In the genomic region with DNA sequence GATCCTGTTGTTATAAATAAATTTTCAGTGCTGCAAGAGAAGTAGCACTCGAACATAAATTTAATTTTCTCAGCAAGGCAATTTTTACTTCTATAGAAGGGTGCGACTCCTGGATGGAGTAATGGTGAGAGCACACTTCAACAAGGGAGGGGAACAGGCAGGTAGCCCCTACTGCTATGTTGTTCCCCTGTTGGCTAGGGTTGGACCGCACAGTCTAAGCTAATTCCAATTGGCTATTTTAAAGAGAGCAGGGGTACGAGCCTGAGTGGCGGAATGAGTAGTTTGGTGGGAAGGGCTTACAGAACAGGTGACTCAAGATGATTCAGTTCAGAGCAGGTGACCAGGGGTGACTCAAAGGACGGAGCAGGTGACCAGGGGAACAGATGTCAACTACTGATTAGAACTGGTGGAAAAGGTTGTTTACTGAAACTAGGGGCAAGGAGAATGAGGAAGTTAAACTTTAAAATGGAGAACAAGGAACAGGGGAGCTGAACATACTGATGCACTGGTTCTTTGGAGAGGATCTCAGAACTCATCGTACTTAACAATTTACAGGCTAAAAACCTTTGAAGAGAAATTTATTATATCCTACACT, we compare ENCODE assay signal across 1 cellular context.
A peak's percentile ranks its signal among the peaks of the same experiment; 100 is the strongest.
TF ChIP-seq lines count a peak whose summit lies in the region.

No MANE protein-coding gene starts in this region.

TF ChIP-seq in K562, 482 proteins besides CTCF, POLR2A, EP300 and RAD21 (continued from another document):
- TF ChIP-seq TBL1XR1 (IDR thresholded peaks at IDR 0.05; ENCODE audit: low read length in 2 of 2), result peak in 1 of 2 experiments; percentile 43; a peak in 1 of 4 replicates
- peak; percentile 99 for TF ChIP-seq JUN (IDR thresholded peaks at IDR 0.05; ENCODE audit: borderline replicate concordance, low read depth, low read length)
- TF ChIP-seq JUN (CRISPR knock-in tag; IDR thresholded peaks at IDR 0.05; ENCODE audit: borderline replicate concordance), result peak; percentile 75; the same call in 1 of the 2 replicates
- TF ChIP-seq JUNB (CRISPR knock-in tag; conservative IDR thresholded peaks at IDR 0.05), result peak; percentile 17; the same call in 1 of the 2 replicates
- TF ChIP-seq CBX5 (IDR thresholded peaks at IDR 0.05; ENCODE audit: borderline replicate concordance, low read depth), result peak; percentile 85
- peak; percentile 93 for TF ChIP-seq NCOA1 (IDR thresholded peaks at IDR 0.05; ENCODE audit: low read depth)
- peak; percentile 89 for TF ChIP-seq HMBOX1 (IDR thresholded peaks at IDR 0.05)
- TF ChIP-seq MITF (IDR thresholded peaks at IDR 0.05), result peak; percentile 98
- TF ChIP-seq ZNF766 (CRISPR knock-in tag; conservative IDR thresholded peaks at IDR 0.05), result peak; percentile 72
- peak; percentile 89 for TF ChIP-seq ZBTB33 (CRISPR knock-in tag; IDR thresholded peaks at IDR 0.05)
- peak; percentile 54; the same call in 1 of the 2 replicates for TF ChIP-seq ZNF263 (CRISPR knock-in tag; IDR thresholded peaks at IDR 0.05; ENCODE audit: borderline replicate concordance)
- TF ChIP-seq, protein P1, sequence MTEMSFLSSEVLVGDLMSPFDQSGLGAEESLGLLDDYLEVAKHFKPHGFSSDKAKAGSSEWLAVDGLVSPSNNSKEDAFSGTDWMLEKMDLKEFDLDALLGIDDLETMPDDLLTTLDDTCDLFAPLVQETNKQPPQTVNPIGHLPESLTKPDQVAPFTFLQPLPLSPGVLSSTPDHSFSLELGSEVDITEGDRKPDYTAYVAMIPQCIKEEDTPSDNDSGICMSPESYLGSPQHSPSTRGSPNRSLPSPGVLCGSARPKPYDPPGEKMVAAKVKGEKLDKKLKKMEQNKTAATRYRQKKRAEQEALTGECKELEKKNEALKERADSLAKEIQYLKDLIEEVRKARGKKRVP (CRISPR knock-in tag; IDR thresholded peaks at IDR 0.05), result peak; percentile 30; the same call in 1 of the 2 replicates
- peak; percentile 91 for TF ChIP-seq TAL1 (IDR thresholded peaks at IDR 0.05)
- peak; percentile 67; the same call in 1 of the 2 replicates for TF ChIP-seq MEF2A (IDR thresholded peaks at IDR 0.05; ENCODE audit: control insufficient read depth, low read depth, low read length)
- TF ChIP-seq ZNF24 (IDR thresholded peaks at IDR 0.05), result peak; percentile 78; the same call in 1 of the 2 replicates
- TF ChIP-seq NR2C1 (IDR thresholded peaks at IDR 0.05), result peak; percentile 35; the same call in 1 of the 2 replicates
- 0 out of 2 replicates have a peak, but pooled peaks have one; percentile 32 for TF ChIP-seq NR2C1 (tag; IDR thresholded peaks at IDR 0.05)
- TF ChIP-seq CC2D1A (IDR thresholded peaks at IDR 0.05), result peak; percentile 98
- TF ChIP-seq GABPB2 (CRISPR knock-in tag; conservative IDR thresholded peaks at IDR 0.05), result peak; percentile 47; the same call in 1 of the 2 replicates
- peak; percentile 44; the same call in 1 of the 2 replicates for TF ChIP-seq KLF6 (CRISPR knock-in tag; IDR thresholded peaks at IDR 0.05; ENCODE audit: borderline replicate concordance)
- peak; percentile 99 for TF ChIP-seq FOSL1 (tag; conservative IDR thresholded peaks at IDR 0.05)
- peak; percentile 80 for TF ChIP-seq MBD2 (IDR thresholded peaks at IDR 0.05; ENCODE audit: borderline replicate concordance, low read depth)
- peak; percentile 74 for TF ChIP-seq HDAC2 (IDR thresholded peaks at IDR 0.05)
- peak; percentile 96 for TF ChIP-seq BHLHE40 (IDR thresholded peaks at IDR 0.05; ENCODE audit: low read length)
- peak; percentile 100 for TF ChIP-seq CHAMP1 (IDR thresholded peaks at IDR 0.05)
- TF ChIP-seq SREBF1 (IDR thresholded peaks at IDR 0.05; ENCODE audit: borderline replicate concordance, low read depth, low read length), result peak; percentile 88
- TF ChIP-seq HES1 (IDR thresholded peaks at IDR 0.05; ENCODE audit: low read depth), result peak; percentile 72; the same call in 1 of the 2 replicates
- TF ChIP-seq, protein P2, sequence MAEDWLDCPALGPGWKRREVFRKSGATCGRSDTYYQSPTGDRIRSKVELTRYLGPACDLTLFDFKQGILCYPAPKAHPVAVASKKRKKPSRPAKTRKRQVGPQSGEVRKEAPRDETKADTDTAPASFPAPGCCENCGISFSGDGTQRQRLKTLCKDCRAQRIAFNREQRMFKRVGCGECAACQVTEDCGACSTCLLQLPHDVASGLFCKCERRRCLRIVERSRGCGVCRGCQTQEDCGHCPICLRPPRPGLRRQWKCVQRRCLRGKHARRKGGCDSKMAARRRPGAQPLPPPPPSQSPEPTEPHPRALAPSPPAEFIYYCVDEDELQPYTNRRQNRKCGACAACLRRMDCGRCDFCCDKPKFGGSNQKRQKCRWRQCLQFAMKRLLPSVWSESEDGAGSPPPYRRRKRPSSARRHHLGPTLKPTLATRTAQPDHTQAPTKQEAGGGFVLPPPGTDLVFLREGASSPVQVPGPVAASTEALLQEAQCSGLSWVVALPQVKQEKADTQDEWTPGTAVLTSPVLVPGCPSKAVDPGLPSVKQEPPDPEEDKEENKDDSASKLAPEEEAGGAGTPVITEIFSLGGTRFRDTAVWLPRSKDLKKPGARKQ (CRISPR knock-in tag; IDR thresholded peaks at IDR 0.05), result peak; percentile 89
- peak; percentile 46; the same call in 1 of the 2 replicates for TF ChIP-seq ZNF511 (CRISPR knock-in tag; IDR thresholded peaks at IDR 0.05)
- peak; percentile 85; the same call in 1 of the 2 replicates for TF ChIP-seq NBN (IDR thresholded peaks at IDR 0.05; ENCODE audit: low read depth)
- TF ChIP-seq, protein P3, sequence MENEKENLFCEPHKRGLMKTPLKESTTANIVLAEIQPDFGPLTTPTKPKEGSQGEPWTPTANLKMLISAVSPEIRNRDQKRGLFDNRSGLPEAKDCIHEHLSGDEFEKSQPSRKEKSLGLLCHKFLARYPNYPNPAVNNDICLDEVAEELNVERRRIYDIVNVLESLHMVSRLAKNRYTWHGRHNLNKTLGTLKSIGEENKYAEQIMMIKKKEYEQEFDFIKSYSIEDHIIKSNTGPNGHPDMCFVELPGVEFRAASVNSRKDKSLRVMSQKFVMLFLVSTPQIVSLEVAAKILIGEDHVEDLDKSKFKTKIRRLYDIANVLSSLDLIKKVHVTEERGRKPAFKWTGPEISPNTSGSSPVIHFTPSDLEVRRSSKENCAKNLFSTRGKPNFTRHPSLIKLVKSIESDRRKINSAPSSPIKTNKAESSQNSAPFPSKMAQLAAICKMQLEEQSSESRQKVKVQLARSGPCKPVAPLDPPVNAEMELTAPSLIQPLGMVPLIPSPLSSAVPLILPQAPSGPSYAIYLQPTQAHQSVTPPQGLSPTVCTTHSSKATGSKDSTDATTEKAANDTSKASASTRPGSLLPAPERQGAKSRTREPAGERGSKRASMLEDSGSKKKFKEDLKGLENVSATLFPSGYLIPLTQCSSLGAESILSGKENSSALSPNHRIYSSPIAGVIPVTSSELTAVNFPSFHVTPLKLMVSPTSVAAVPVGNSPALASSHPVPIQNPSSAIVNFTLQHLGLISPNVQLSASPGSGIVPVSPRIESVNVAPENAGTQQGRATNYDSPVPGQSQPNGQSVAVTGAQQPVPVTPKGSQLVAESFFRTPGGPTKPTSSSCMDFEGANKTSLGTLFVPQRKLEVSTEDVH (IDR thresholded peaks at IDR 0.05; ENCODE audit: low read depth, partially characterized antibody), result peak; percentile 59
- 0 out of 2 replicates have a peak, but pooled peaks have one; percentile 67 for TF ChIP-seq HEY1 (CRISPR knock-in tag; IDR thresholded peaks at IDR 0.05; ENCODE audit: borderline replicate concordance)
- 0 out of 2 replicates have a peak, but pooled peaks have one; percentile 57 for TF ChIP-seq ZNF12 (CRISPR knock-in tag; IDR thresholded peaks at IDR 0.05)
- TF ChIP-seq KLF16 (IDR thresholded peaks at IDR 0.05), result peak; percentile 58; the same call in 1 of the 2 replicates
- peak; percentile 42 for TF ChIP-seq CHD4 (IDR thresholded peaks at IDR 0.05; ENCODE audit: insufficient read depth, insufficient replicate concordance, low read depth, low read length, poor library complexity, severe bottlenecking)
- TF ChIP-seq, protein P4, sequence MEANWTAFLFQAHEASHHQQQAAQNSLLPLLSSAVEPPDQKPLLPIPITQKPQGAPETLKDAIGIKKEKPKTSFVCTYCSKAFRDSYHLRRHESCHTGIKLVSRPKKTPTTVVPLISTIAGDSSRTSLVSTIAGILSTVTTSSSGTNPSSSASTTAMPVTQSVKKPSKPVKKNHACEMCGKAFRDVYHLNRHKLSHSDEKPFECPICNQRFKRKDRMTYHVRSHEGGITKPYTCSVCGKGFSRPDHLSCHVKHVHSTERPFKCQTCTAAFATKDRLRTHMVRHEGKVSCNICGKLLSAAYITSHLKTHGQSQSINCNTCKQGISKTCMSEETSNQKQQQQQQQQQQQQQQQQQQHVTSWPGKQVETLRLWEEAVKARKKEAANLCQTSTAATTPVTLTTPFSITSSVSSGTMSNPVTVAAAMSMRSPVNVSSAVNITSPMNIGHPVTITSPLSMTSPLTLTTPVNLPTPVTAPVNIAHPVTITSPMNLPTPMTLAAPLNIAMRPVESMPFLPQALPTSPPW (CRISPR knock-in tag; IDR thresholded peaks at IDR 0.05), result 0 out of 2 replicates have a peak, but pooled peaks have one; percentile 40
- TF ChIP-seq GTF2E2 (tag; IDR thresholded peaks at IDR 0.05), result peak; percentile 38; the same call in 1 of the 2 replicates
- peak; percentile 70 for TF ChIP-seq NFE2 (IDR thresholded peaks at IDR 0.05; ENCODE audit: low read depth)
- peak; percentile 92 for TF ChIP-seq ADNP (tag; IDR thresholded peaks at IDR 0.05)
- TF ChIP-seq NCOA2 (IDR thresholded peaks at IDR 0.05; ENCODE audit: partially characterized antibody in 2 of 2), result peak in 1 of 2 experiments; percentile 6
- 0 out of 2 replicates have a peak, but pooled peaks have one; percentile 70 for TF ChIP-seq KAT7 (CRISPR knock-in tag; IDR thresholded peaks at IDR 0.05; ENCODE audit: borderline replicate concordance)
- peak; percentile 76; the same call in 1 of the 2 replicates for TF ChIP-seq ZNF175 (CRISPR knock-in tag; IDR thresholded peaks at IDR 0.05; ENCODE audit: low read depth)
